2 cellular contexts compared by ENCODE assay signal in genomic region chr4:122873146-122873545, GRCh38.
TF ChIP-seq lines count a peak whose summit lies in the region.

No MANE protein-coding gene starts in this region.

TF ChIP-seq in SK-N-SH treated with all-trans-retinoic acid at 6 μM for 48 hours, 23 proteins besides CTCF, POLR2A, EP300 and RAD21 (continued from another document):
- TF ChIP-seq TSHZ2 (CRISPR knock-in tag; IDR thresholded peaks at IDR 0.05) (no peak), ZFP3 (CRISPR knock-in tag; IDR thresholded peaks at IDR 0.05) (no peak), POU6F1 (CRISPR knock-in tag; IDR thresholded peaks at IDR 0.05; ENCODE audit: borderline replicate concordance, low read depth) (no peak), BACH2 (CRISPR knock-in tag; IDR thresholded peaks at IDR 0.05; ENCODE audit: borderline replicate concordance) (no peak), RARB (CRISPR knock-in tag; IDR thresholded peaks at IDR 0.05) (no peak), ZFP30 (CRISPR knock-in tag; IDR thresholded peaks at IDR 0.05) (no peak), CREB5 (CRISPR knock-in tag; IDR thresholded peaks at IDR 0.05; ENCODE audit: low read depth) (no peak)

TF ChIP-seq in SK-N-SH, 30 proteins besides CTCF, POLR2A, EP300 and RAD21 (continued from another document):
- TF ChIP-seq USF2 (IDR thresholded peaks at IDR 0.05; ENCODE audit: borderline replicate concordance, low read depth, low read length) (no peak), RCOR1 (IDR thresholded peaks at IDR 0.05; ENCODE audit: low read length) (no peak), CHD2 (IDR thresholded peaks at IDR 0.05; ENCODE audit: low read length, partially characterized antibody) (no peak)
TF ChIP-seq in SK-N-SH: peak in this region for 0.
